In the genomic region with DNA sequence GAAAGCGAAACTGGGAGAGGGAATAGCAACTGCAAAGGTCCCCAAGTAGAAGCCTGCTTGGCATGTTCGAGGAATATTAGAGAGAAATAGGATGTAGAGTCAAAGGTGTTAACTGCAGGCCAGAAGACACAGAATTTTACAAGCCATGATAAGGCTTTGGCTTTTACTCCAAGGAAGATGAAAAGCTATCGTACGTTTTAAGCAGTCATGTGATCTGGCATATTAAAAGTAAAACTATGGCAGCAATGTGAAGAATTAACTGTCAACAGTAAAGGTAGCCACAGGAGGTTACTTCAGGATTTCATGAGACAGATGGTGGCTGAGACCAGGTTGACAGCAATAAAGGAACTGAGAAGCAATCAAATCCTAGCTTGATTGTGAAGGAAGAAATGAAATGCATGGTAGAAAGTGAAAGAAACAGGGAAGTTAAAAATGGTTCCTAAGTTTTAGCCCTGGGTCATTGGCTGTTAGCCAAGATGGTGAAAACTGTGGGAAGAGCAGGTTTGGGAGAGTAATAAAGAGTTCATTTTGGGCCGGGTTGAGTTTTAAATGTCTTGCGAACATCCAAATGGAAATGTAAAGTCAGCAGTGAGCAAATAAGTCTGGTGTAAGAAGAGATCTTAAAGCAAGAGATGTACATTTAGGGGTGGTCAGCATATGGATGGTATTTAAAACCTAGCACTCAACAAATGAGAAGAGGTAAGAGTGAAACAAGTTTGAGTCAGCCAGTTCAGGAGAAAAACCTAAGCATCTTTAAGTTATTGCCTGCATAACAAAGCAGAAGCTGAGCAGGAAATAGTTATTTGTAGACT, we compare ENCODE assay signal across 13 cellular contexts. TPM values are rescaled to one million over a fixed set of nuclear protein-coding genes. Genes with fewer than 3 reads are reported as not detected.
A peak's percentile ranks its signal among the peaks of the same experiment; 100 is the strongest.
DNase-seq lines count a peak whose midpoint lies in the region; ATAC-seq, FAIRE-seq and TF ChIP-seq lines count a peak whose summit lies in the region.
"Had no signal": no experiment of that assay in that cellular context is flagged by ENCODE, and none has a peak within 500 bp of the region (broad histone marks: within the 10 kb centered on the region; RNA-seq: fewer than 3 reads in every experiment).

No MANE protein-coding gene starts in this region.

- no peaks in the 10 kb centered on the region for H3K9me3 Mint-ChIP-seq in MCF 10A (ENCODE audit: unreplicated experiment)
- H3K9me3 Mint-ChIP-seq in natural killer cell treated with Interleukin-12 subunit alpha and Interleukin-12 subunit beta and Interleukin-15 and Interleukin-18, amount 100 ng/mL, for 72 hours, result no peaks in the 10 kb centered on the region
- H3K9me3 Mint-ChIP-seq: CD8-positive, alpha-beta memory T cell had no signal

- H3K4me3 Mint-ChIP-seq in MCF 10A (ENCODE audit: unreplicated experiment), result peak overlapping the region; percentile 38
- no peak overlapping the region for H3K4me3 Mint-ChIP-seq in natural killer cell treated with Interleukin-12 subunit alpha and Interleukin-12 subunit beta and Interleukin-15 and Interleukin-18, amount 100 ng/mL, for 72 hours
- H3K4me3 Mint-ChIP-seq: CD8-positive, alpha-beta memory T cell had no signal

- H3K27ac Mint-ChIP-seq in MCF 10A (ENCODE audit: low read depth, unreplicated experiment), result peak overlapping the region; percentile 76
- peak overlapping the region; percentile 4 to 30 for H3K27ac Mint-ChIP-seq in natural killer cell treated with Interleukin-12 subunit alpha and Interleukin-12 subunit beta and Interleukin-15 and Interleukin-18, amount 100 ng/mL, for 72 hours

- no peak for TF ChIP-seq CTCF in MCF 10A (IDR thresholded peaks at IDR 0.05; ENCODE audit: unreplicated experiment)

- no TSS peak for BruUV-seq in MCF 10A (replicated peaks; lab: Mats Ljungman, UMichigan)

- peaks cover 27% of the 10 kb centered on the region for H3K4me1 Mint-ChIP-seq in MCF 10A (ENCODE audit: insufficient read depth, unreplicated experiment)
- peaks cover 18 to 25% of the 10 kb centered on the region in 2 donors for H3K4me1 Mint-ChIP-seq in natural killer cell treated with Interleukin-12 subunit alpha and Interleukin-12 subunit beta and Interleukin-15 and Interleukin-18, amount 100 ng/mL, for 72 hours (ENCODE audit: low read depth in 2 of 2)

- DNase-seq in GM12891 (ENCODE audit: insufficient read length, low spot score) (no peak), MV-4-11 (lab: John Stamatoyannopoulos, UW) (peak; percentile 56), MCF 10A (ENCODE audit: unreplicated experiment) (no peak), UCSD-AML1 (lab: John Stamatoyannopoulos, UW; ENCODE audit: unreplicated experiment) (no peak), D341Med (ENCODE audit: low spot score) (no peak), NCI-H2227 treated with DMSO at 0.1 percent for 48 hours (lab: John Stamatoyannopoulos, UW) (no peak), COLO668 (lab: John Stamatoyannopoulos, UW; ENCODE audit: unreplicated experiment) (no peak)
- DNase-seq in natural killer cell treated with Interleukin-12 subunit alpha and Interleukin-12 subunit beta and Interleukin-15 and Interleukin-18, amount 100 ng/mL, for 72 hours (ENCODE audit: low spot score), result no peak
- DNase-seq: activated CD4-positive, alpha-beta T cell treated with anti-CD3 and anti-CD28 coated beads for 1 hour; activated naive CD4-positive, alpha-beta T cell treated with Interleukin-2 at 50 U/mL for 16 hours; CD8-positive, alpha-beta memory T cell; esophagus squamous epithelium; right cardiac atrium had no signal

- ATAC-seq in natural killer cell treated with Interleukin-12 subunit alpha and Interleukin-12 subunit beta and Interleukin-15 and Interleukin-18, amount 100 ng/mL, for 72 hours, result no peak
- ATAC-seq: right cardiac atrium had no signal

- no peak for TF ChIP-seq POLR2A in GM12891 (IDR thresholded peaks at IDR 0.05; ENCODE audit: low read depth, low read length)

- peaks cover 50% of the 10 kb centered on the region for H3K36me3 Mint-ChIP-seq in MCF 10A (ENCODE audit: insufficient read depth, unreplicated experiment)
- H3K36me3 Mint-ChIP-seq in natural killer cell treated with Interleukin-12 subunit alpha and Interleukin-12 subunit beta and Interleukin-15 and Interleukin-18, amount 100 ng/mL, for 72 hours, result peaks cover 22% of the 10 kb centered on the region

- intact Hi-C loops in MCF 10A (cut with micrococcal nuclease), result no loop called here

- H3K27me3 Mint-ChIP-seq in MCF 10A (ENCODE audit: insufficient read depth, unreplicated experiment), result no peaks in the 10 kb centered on the region
- no peaks in the 10 kb centered on the region for H3K27me3 Mint-ChIP-seq in natural killer cell treated with Interleukin-12 subunit alpha and Interleukin-12 subunit beta and Interleukin-15 and Interleukin-18, amount 100 ng/mL, for 72 hours

- no peak for FAIRE-seq in GM12891 (lab: Jason Lieb, UNC)

- CTCF ChIA-PET in MCF 10A (lab: Yijun Ruan, JAX), result interaction anchor here (0.6 to 1.4 kb wide), 6 partner anchors 10 to 680 kb away, joined by 3 to 5 read pairs (median 4); no protein-coding TSS in a partner anchor

- POLR2A ChIA-PET in MCF 10A (lab: Yijun Ruan, JAX), result interaction anchor here (0.8 to 1.3 kb wide), 3 partner anchors 15 to 59 kb away, joined by 3 to 4 read pairs (median 3); a partner anchor contains a TSS

TF ChIP-seq in GM12891, 5 proteins besides CTCF, POLR2A, EP300 and RAD21:
- TF ChIP-seq SPI1 (IDR thresholded peaks at IDR 0.05; ENCODE audit: low read depth, low read length), result peak; percentile 64
- no peak for TF ChIP-seq POLR2AphosphoS5 (IDR thresholded peaks at IDR 0.05; ENCODE audit: low read depth, low read length)

RNA-seq across cellular contexts. Expression of a gene that starts 20.3 kb away (rescaled TPM):
- polyA plus RNA-seq in GM12891 (2012; ENCODE audit: low read depth, missing spikeins), result 5.9 TPM
- 13.3 and 13.7 TPM in 2 replicates for total RNA-seq in MCF 10A (2022)
- 10 to 100 TPM; 13.5 to 16.9 TPM for total RNA-seq in natural killer cell treated with Interleukin-12 subunit alpha and Interleukin-12 subunit beta and Interleukin-15 and Interleukin-18, amount 100 ng/mL, for 72 hours

RNA-seq across cellular contexts. Expression of a gene that starts 22.1 kb away (rescaled TPM):
- polyA plus RNA-seq in GM12891 (2012; ENCODE audit: low read depth, missing spikeins), result 16.2 TPM
- total RNA-seq in MCF 10A (2022), result 58.1 and 62.7 TPM in 2 replicates
- total RNA-seq in natural killer cell treated with Interleukin-12 subunit alpha and Interleukin-12 subunit beta and Interleukin-15 and Interleukin-18, amount 100 ng/mL, for 72 hours, result 10 to 100 TPM; 92.3 to 94.9 TPM

RNA-seq across cellular contexts. Expression of a gene that starts 59.0 kb away (rescaled TPM):
- polyA plus RNA-seq in GM12891 (2012; ENCODE audit: low read depth, missing spikeins), result 8,772 TPM
- 2,063 and 2,180 TPM in 2 replicates for total RNA-seq in MCF 10A (2022)
- total RNA-seq in natural killer cell treated with Interleukin-12 subunit alpha and Interleukin-12 subunit beta and Interleukin-15 and Interleukin-18, amount 100 ng/mL, for 72 hours, result 1,000 to 10,000 TPM in 1 of 2 donors, 100 to 1,000 TPM in 1; 886 to 1,034 TPM
